18 cellular contexts compared by ENCODE assay signal in genomic region chr3:151795276-151795675, GRCh38. TPM values are rescaled to one million over a fixed set of nuclear protein-coding genes. Genes with fewer than 3 reads are reported as not detected.
DNase-seq lines count a peak whose midpoint lies in the region; ATAC-seq and TF ChIP-seq lines count a peak whose summit lies in the region.
"Had no signal": no experiment of that assay in that cellular context is flagged by ENCODE, and none has a peak within 500 bp of the region (broad histone marks: within the 10 kb centered on the region; RNA-seq: fewer than 3 reads in every experiment).

No MANE protein-coding gene starts in this region.

- TF ChIP-seq POLR2A in stomach (IDR thresholded peaks at IDR 0.05), result no peak

- H3K27ac ChIP-seq in C4-2B, result peak overlapping the region; percentile 52
- peak overlapping the region in 2 of 5 donors; percentile 51 to 73 for H3K27ac ChIP-seq in stomach
- H3K27ac ChIP-seq: dorsolateral prefrontal cortex, Peyer's patch had no signal

- H3K9me3 ChIP-seq in stomach, result no peaks in the 10 kb centered on the region
- H3K9me3 ChIP-seq: HAP-1, Peyer's patch had no signal

- no peaks in the 10 kb centered on the region for H3K4me1 Mint-ChIP-seq in stimulated activated naive CD8-positive, alpha-beta T cell treated with anti-CD3 and anti-CD28 coated beads, Interleukin-15, amount 100 ng/mL, for 72 hours
- peaks cover under 1% of the 10 kb centered on the region for H3K4me1 Mint-ChIP-seq in type B pancreatic cell (ENCODE audit: unreplicated experiment)
- H3K4me1 Mint-ChIP-seq: activated CD4-positive, alpha-beta T cell treated with anti-CD3 and anti-CD28 coated beads, Interleukin-2, amount 10 ng/mL, durations not matched to agents 7 days and 5 days; natural killer cell had no signal

- ATAC-seq in HG02938 (IDR thresholded peaks at IDR 0.05; ENCODE audit: unreplicated experiment), result no peak
- ATAC-seq in stimulated activated naive CD8-positive, alpha-beta T cell treated with anti-CD3 and anti-CD28 coated beads, Interleukin-15, amount 100 ng/mL, for 72 hours, result no peak
- ATAC-seq: natural killer cell, right cardiac atrium had no signal

- peaks cover 0 to 20% (median 11%) of the 10 kb centered on the region in 4 donors for H3K4me1 ChIP-seq in stomach
- H3K4me1 ChIP-seq: HAP-1, Peyer's patch had no signal

- no peak overlapping the region for H3K27ac Mint-ChIP-seq in stimulated activated naive CD8-positive, alpha-beta T cell treated with anti-CD3 and anti-CD28 coated beads, Interleukin-15, amount 100 ng/mL, for 72 hours
- H3K27ac Mint-ChIP-seq in type B pancreatic cell, result no peak overlapping the region
- H3K27ac Mint-ChIP-seq: activated CD4-positive, alpha-beta T cell treated with anti-CD3 and anti-CD28 coated beads, Interleukin-2, amount 10 ng/mL, durations not matched to agents 7 days and 5 days; natural killer cell had no signal

- H3K36me3 ChIP-seq in stomach, result no peaks in the 10 kb centered on the region
- H3K36me3 ChIP-seq: HAP-1, Peyer's patch had no signal

- 83 to 94% (median 89%) methylated on average over 4 of the region's 4 CpGs for WGBS in stomach, 5 donors

- H3K4me3 ChIP-seq in cardiac fibroblast (replicated peaks in 1 of 2; ENCODE audit: low read depth in 2 of 2, low read length in 2 of 2) (no peak overlapping the region), stomach (no peak overlapping the region)
- H3K4me3 ChIP-seq: dorsolateral prefrontal cortex, HAP-1, Peyer's patch had no signal

- H3K9me3 Mint-ChIP-seq in stimulated activated naive CD8-positive, alpha-beta T cell treated with anti-CD3 and anti-CD28 coated beads, Interleukin-15, amount 100 ng/mL, for 72 hours, result no peaks in the 10 kb centered on the region
- H3K9me3 Mint-ChIP-seq in type B pancreatic cell, result peaks cover under 1% of the 10 kb centered on the region
- H3K9me3 Mint-ChIP-seq: activated CD4-positive, alpha-beta T cell treated with anti-CD3 and anti-CD28 coated beads, Interleukin-2, amount 10 ng/mL, durations not matched to agents 7 days and 5 days; natural killer cell had no signal

- H3K27me3 Mint-ChIP-seq in stimulated activated naive CD8-positive, alpha-beta T cell treated with anti-CD3 and anti-CD28 coated beads, Interleukin-15, amount 100 ng/mL, for 72 hours, result no peaks in the 10 kb centered on the region
- no peaks in the 10 kb centered on the region for H3K27me3 Mint-ChIP-seq in type B pancreatic cell

- DNase-seq in M059J (ENCODE audit: low read depth) (peak; percentile 95), cardiac fibroblast (ENCODE audit: low read depth in 2 of 2) (peak; percentile 76 to 85), myocyte (ENCODE audit: low read depth) (peak; percentile 62), stomach (no peak), type B pancreatic cell (ENCODE audit: extremely low spot score, unreplicated experiment) (no peak)
- DNase-seq in stimulated activated naive CD8-positive, alpha-beta T cell treated with anti-CD3 and anti-CD28 coated beads, Interleukin-15, amount 100 ng/mL, for 72 hours, result no peak
- DNase-seq: activated CD4-positive, alpha-beta T cell treated with anti-CD3 and anti-CD28 coated beads, Interleukin-2, amount 10 ng/mL, durations not matched to agents 7 days and 5 days; amniotic stem cell; dorsolateral prefrontal cortex; natural killer cell; NCI-H2171; Peyer's patch; right cardiac atrium; stimulated activated naive CD4-positive, alpha-beta T cell treated with Interleukin-2 at 50 U/mL for 16 hours; T-helper 2 cell had no signal

- H3K4me3 Mint-ChIP-seq in stimulated activated naive CD8-positive, alpha-beta T cell treated with anti-CD3 and anti-CD28 coated beads, Interleukin-15, amount 100 ng/mL, for 72 hours, result no peak overlapping the region
- no peak overlapping the region for H3K4me3 Mint-ChIP-seq in type B pancreatic cell
- H3K4me3 Mint-ChIP-seq: activated CD4-positive, alpha-beta T cell treated with anti-CD3 and anti-CD28 coated beads, Interleukin-2, amount 10 ng/mL, durations not matched to agents 7 days and 5 days; natural killer cell had no signal

- no peaks in the 10 kb centered on the region for H3K27me3 ChIP-seq in stomach
- H3K27me3 ChIP-seq: dorsolateral prefrontal cortex, Peyer's patch had no signal

- no peak for TF ChIP-seq EP300 in stomach (IDR thresholded peaks at IDR 0.05)

- TF ChIP-seq CTCF in C4-2B (conservative IDR thresholded peaks at IDR 0.05) (no peak), cardiac fibroblast (IDR thresholded peaks at IDR 0.05; ENCODE audit: low read depth, low read length) (no peak), stomach (IDR thresholded peaks at IDR 0.05) (no peak), type B pancreatic cell (conservative IDR thresholded peaks at IDR 0.05) (no peak)

- H3K36me3 Mint-ChIP-seq in type B pancreatic cell, result no peaks in the 10 kb centered on the region
- H3K36me3 Mint-ChIP-seq: natural killer cell had no signal

- intact Hi-C loops in stomach (cut with DNase I; ENCODE audit: low total_unique reads), result no loop called here

RNA-seq across cellular contexts. Expression of gene AADAC, which starts 18.6 kb away (rescaled TPM):
- 0.39 TPM in 1 of 2 replicates, not detected in the other for total RNA-seq in M059J (2014; rRNA removed; shearing (Covaris generic))
- total RNA-seq in myocyte, result not detected in 2 replicates
- polyA plus RNA-seq in myocyte (2012), result not detected
- total RNA-seq in stomach, result 10 to 100 TPM in 1 of 5 donors, 1 to 10 TPM in 1, not detected in 3; 6.7 to 54.7 TPM
- polyA plus RNA-seq in stomach, result 10 to 100 TPM in 1 of 3 donors, 1 to 10 TPM in 1, under 1 TPM in 1; 0.35 to 14.5 (median 9.8) TPM
- 1.3 and 1.4 TPM in 2 replicates for total RNA-seq in type B pancreatic cell (ENCODE audit: low replicate concordance)
- total RNA-seq: activated CD4-positive, alpha-beta T cell treated with anti-CD3 and anti-CD28 coated beads, Interleukin-2, amount 10 ng/mL, durations not matched to agents 7 days and 5 days; dorsolateral prefrontal cortex; natural killer cell had no signal
- polyA plus RNA-seq: right cardiac atrium had no signal

Comparison
In these comparisons a context has a peak if more than half of its experiments do, and no peak if none do; other contexts are left out.
1. DNase-seq: peak in M059J (single experiment), cardiac fibroblast (2 of 2) and myocyte (single experiment); none in stomach (single experiment), stimulated activated naive CD8-positive, alpha-beta T cell treated with anti-CD3 and anti-CD28 coated beads, Interleukin-15, amount 100 ng/mL, for 72 hours (0 of 2) and type B pancreatic cell (single experiment).